ENCODE assay signal across 10 cellular contexts in genomic region chr15:90407871-90408317, GRCh38. TPM values are rescaled to one million over a fixed set of nuclear protein-coding genes. Genes with fewer than 3 reads are reported as not detected.
A peak's percentile ranks its signal among the peaks of the same experiment; 100 is the strongest.
DNase-seq lines count a peak whose midpoint lies in the region; ATAC-seq, FAIRE-seq and TF ChIP-seq lines count a peak whose summit lies in the region.
"Had no signal": no experiment of that assay in that cellular context is flagged by ENCODE, and none has a peak within 500 bp of the region (broad histone marks: within the 10 kb centered on the region; RNA-seq: fewer than 3 reads in every experiment).

No MANE protein-coding gene starts in this region.

- 84% methylated on average over 2 of the region's 2 CpGs for WGBS in A549 (ENCODE audit: missing lambda C conversion rate)
- WGBS in GM23248 (ENCODE audit: low coverage in 1 of 2, low lambda C conversion rate in 2 of 2, missing lambda C conversion rate in 2 of 2), 2 experiments = 47 to 54% methylated on average over 2 of the region's 2 CpGs
- WGBS in mesenchymal stem cell = 42% methylated on average over 2 of the region's 2 CpGs

- no peak overlapping the region for H2BK15ac ChIP-seq in mesenchymal stem cell (ENCODE audit: low read depth, poor library complexity, severe bottlenecking)

- POLR2A ChIA-PET in A549 (lab: Yijun Ruan, JAX) = interaction anchor here (2.0 kb wide), 1 partner anchor 20 kb away, joined by 6 read pairs; the partner anchor contains the start of gene IQGAP1

- H4K20me1 ChIP-seq in GM23248 (ENCODE audit: insufficient read depth) = no peaks in the 10 kb centered on the region; the same call in 1 of the 2 replicates

- peak; percentile 61 for FAIRE-seq in A549 (lab: Jason Lieb, UNC)

- H3K23ac ChIP-seq in mesenchymal stem cell (ENCODE audit: low read length in 2 of 2) = no peak overlapping the region

- TF ChIP-seq POLR2A in A549 (IDR thresholded peaks at IDR 0.05; ENCODE audit: low read length) = no peak

- no peak for ATAC-seq in A549
- ATAC-seq: HCT116 had no signal

- H4K8ac ChIP-seq in mesenchymal stem cell (ENCODE audit: low read length) = no peak overlapping the region

- H3K4me3 ChIP-seq in A549 (no peak overlapping the region), GM23248 (no peak overlapping the region), mesenchymal stem cell (ENCODE audit: insufficient read depth in 1 of 2, low read depth in 1 of 2, low read length in 2 of 2) (no peak overlapping the region)

- no peaks in the 10 kb centered on the region for H3K79me1 ChIP-seq in mesenchymal stem cell (replicated peaks; ENCODE audit: low read length, poor library complexity, severe bottlenecking)

- H3K14ac ChIP-seq in mesenchymal stem cell (ENCODE audit: low read length in 2 of 2) = no peak overlapping the region

- 0 out of 6 replicates have a peak overlapping the region, but pooled peaks of 1 of the 2 experiments have one; percentile 3 for H3K27ac ChIP-seq in A549
- H3K27ac ChIP-seq in GM23248 = peak overlapping the region; percentile 94
- H3K27ac ChIP-seq in mesenchymal stem cell (ENCODE audit: low read length, poor library complexity, severe bottlenecking) = peak overlapping the region; percentile 38

- H3K36me3 ChIP-seq in GM23248 (ENCODE audit: low read depth) (no peaks in the 10 kb centered on the region), mesenchymal stem cell (ENCODE audit: control insufficient read depth in 1 of 2, insufficient read depth in 2 of 2, low read depth in 1 of 2, low read length in 2 of 2) (peaks cover 3% of the 10 kb centered on the region in 2 experiments)

- DNase-seq in A549 (ENCODE audit: low read depth in 1 of 2, low spot score in 1 of 2) (no peak), GM23248 (peak; percentile 57), amniotic epithelial cell (ENCODE audit: low read depth) (peak; percentile 88), mesenchymal stem cell (peak; percentile 83), H4 (ENCODE audit: low spot score) (no peak), ACHN (no peak), DMS 273 treated with DMSO at 0.1 percent for 48 hours (lab: John Stamatoyannopoulos, UW) (no peak)
- DNase-seq in activated CD8-positive, alpha-beta memory T cell treated with anti-CD3 and anti-CD28 coated beads for 24 hours = no peak
- DNase-seq: DMS79 treated with DMSO at 0.1 percent for 48 hours had no signal

- peaks cover 63% of the 10 kb centered on the region for H3K4me1 ChIP-seq in A549
- peaks cover 68% of the 10 kb centered on the region for H3K4me1 ChIP-seq in GM23248 (ENCODE audit: insufficient read depth)
- peaks cover 13% of the 10 kb centered on the region for H3K4me1 ChIP-seq in mesenchymal stem cell (ENCODE audit: control insufficient read depth, insufficient read depth, low read depth, low read length)

- H3K27me3 ChIP-seq in GM23248 (replicated peaks; ENCODE audit: insufficient read depth) (no peaks in the 10 kb centered on the region), mesenchymal stem cell (ENCODE audit: control insufficient read depth in 1 of 2, insufficient read depth in 1 of 2, low read length in 2 of 2) (no peaks in the 10 kb centered on the region)

- H3K9ac ChIP-seq in GM23248 (peak overlapping the region; percentile 68), mesenchymal stem cell (ENCODE audit: low read length) (peak overlapping the region; percentile 55)

- CTCF ChIA-PET in A549 (lab: Yijun Ruan, JAX) = interaction anchor here (0.8 to 2.0 kb wide), 8 partner anchors 10 to 115 kb away, joined by 3 to 8 read pairs (median 4); no protein-coding TSS in a partner anchor

- TF ChIP-seq CTCF in A549 (IDR thresholded peaks at IDR 0.05) = no peak

- no peak overlapping the region for H2BK120ac ChIP-seq in mesenchymal stem cell (ENCODE audit: low read depth, low read length)

- in situ Hi-C loops in GM23248 (cut with MboI) (no loop called here), ACHN (cut with HindIII; ENCODE audit: low pct_ligation_motif_present, low pct_unique_long_range_greater_than_20kb, low sequenced_read_pairs) (no loop called here)

- no peak overlapping the region for H4K91ac ChIP-seq in mesenchymal stem cell (ENCODE audit: low read length)

- H3K79me2 ChIP-seq in GM23248 (ENCODE audit: insufficient read depth) = peaks cover 100% of the 10 kb centered on the region

- H2AFZ ChIP-seq in GM23248 (no peak overlapping the region), mesenchymal stem cell (ENCODE audit: low read depth, low read length) (no peak overlapping the region)

- H3K4me2 ChIP-seq in A549 (0 out of 3 replicates have a peak overlapping the region, but pooled peaks have one; percentile 1), GM23248 (ENCODE audit: unreplicated experiment) (peak overlapping the region; percentile 60), mesenchymal stem cell (ENCODE audit: low read length, poor library complexity, severe bottlenecking) (no peak overlapping the region)

- H2BK5ac ChIP-seq in mesenchymal stem cell (ENCODE audit: low read depth, low read length, poor library complexity, severe bottlenecking) = no peak overlapping the region

- TF ChIP-seq RAD21 in A549 (conservative IDR thresholded peaks at IDR 0.05 in 1 of 2, IDR thresholded peaks at IDR 0.05 in 1 of 2) = no peak

- no peak overlapping the region for H3K18ac ChIP-seq in mesenchymal stem cell (ENCODE audit: low read depth in 1 of 2, low read length in 2 of 2)

- TF ChIP-seq EP300 in A549 (IDR thresholded peaks at IDR 0.05) = no peak

- no peak overlapping the region for H2AK5ac ChIP-seq in mesenchymal stem cell (ENCODE audit: low read length, severe bottlenecking)

- H3K9me3 ChIP-seq in A549 (no peaks in the 10 kb centered on the region), GM23248 (ENCODE audit: low read depth) (no peaks in the 10 kb centered on the region), mesenchymal stem cell (ENCODE audit: control insufficient read depth, low read length) (no peaks in the 10 kb centered on the region)

- peaks cover 62% of the 10 kb centered on the region for H3F3A ChIP-seq in GM23248 (ENCODE audit: insufficient read depth)

- no peak overlapping the region for H2BK12ac ChIP-seq in mesenchymal stem cell (ENCODE audit: low read length in 2 of 2)

- H3K4ac ChIP-seq in mesenchymal stem cell (ENCODE audit: low read depth in 1 of 2, low read length in 2 of 2) = no peak overlapping the region

- H3K9me2 ChIP-seq in GM23248 (ENCODE audit: insufficient read depth) = no peaks in the 10 kb centered on the region

TF ChIP-seq in A549, 52 proteins besides CTCF, POLR2A, EP300 and RAD21 (continues in another document):
- no peak for TF ChIP-seq HOXA7 (CRISPR knock-in tag; IDR thresholded peaks at IDR 0.05)
- TF ChIP-seq, protein P1, sequence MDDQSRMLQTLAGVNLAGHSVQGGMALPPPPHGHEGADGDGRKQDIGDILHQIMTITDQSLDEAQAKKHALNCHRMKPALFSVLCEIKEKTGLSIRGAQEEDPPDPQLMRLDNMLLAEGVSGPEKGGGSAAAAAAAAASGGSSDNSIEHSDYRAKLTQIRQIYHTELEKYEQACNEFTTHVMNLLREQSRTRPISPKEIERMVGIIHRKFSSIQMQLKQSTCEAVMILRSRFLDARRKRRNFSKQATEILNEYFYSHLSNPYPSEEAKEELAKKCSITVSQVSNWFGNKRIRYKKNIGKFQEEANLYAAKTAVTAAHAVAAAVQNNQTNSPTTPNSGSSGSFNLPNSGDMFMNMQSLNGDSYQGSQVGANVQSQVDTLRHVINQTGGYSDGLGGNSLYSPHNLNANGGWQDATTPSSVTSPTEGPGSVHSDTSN (IDR thresholded peaks at IDR 0.05) = no peak

RNA-seq across cellular contexts. Expression of gene IQGAP1, which starts 19.9 kb away (rescaled TPM):
- polyA plus RNA-seq in A549 (2011; rRNA removed) (168 and 181 TPM in 2 replicates), A549 (2017; fragmentation: RNase III; extraction: RNeasy Plus Mini Kit Qiagen cat#74134 plus additional on column Dnase treatment) (100 to 108 TPM (median 103 TPM) in 3 replicates), GM23248 (2016; fragmentation: Nextera tagmentation; extraction: Ambion mirVana) (97.4 and 101 TPM in 2 replicates)
- 11.7 and 12.7 TPM in 2 replicates for polyA plus RNA-seq in A549 (2012; cell fraction: cytosol; rRNA removed)
- polyA plus RNA-seq in A549 (2012; cell fraction: nucleus; rRNA removed) = 96.3 and 155 TPM in 2 replicates
- polyA minus RNA-seq in A549 (2011; rRNA and poly(A)+ RNA removed) = 215 and 230 TPM in 2 replicates
- 165 and 185 TPM in 2 replicates for total RNA-seq in GM23248 (2014; rRNA removed; shearing (Covaris generic))
- 205 TPM for polyA plus RNA-seq in mesenchymal stem cell (2013, experiment 1 of 2)
- polyA plus RNA-seq in mesenchymal stem cell (2013, experiment 2 of 2) = 197 TPM
- total RNA-seq in H4 (2014; rRNA removed; shearing (Covaris generic)) = 39.7 and 53.3 TPM in 2 replicates

RNA-seq across cellular contexts. Expression of gene ZNF774, which starts 55.8 kb away (rescaled TPM):
- polyA plus RNA-seq in A549 (2011; rRNA removed) (1.2 and 1.4 TPM in 2 replicates), A549 (2017; fragmentation: RNase III; extraction: RNeasy Plus Mini Kit Qiagen cat#74134 plus additional on column Dnase treatment) (0.94 to 1.3 TPM (median 1.2 TPM) in 3 replicates), GM23248 (2016; fragmentation: Nextera tagmentation; extraction: Ambion mirVana) (0.66 and 1.6 TPM in 2 replicates)
- 0.41 and 0.43 TPM in 2 replicates for polyA plus RNA-seq in A549 (2012; cell fraction: cytosol; rRNA removed)
- polyA plus RNA-seq in A549 (2012; cell fraction: nucleus; rRNA removed) = 0.28 and 21.3 TPM in 2 replicates
- polyA minus RNA-seq in A549 (2011; rRNA and poly(A)+ RNA removed) = 0.87 and 1.4 TPM in 2 replicates
- total RNA-seq in GM23248 (2014; rRNA removed; shearing (Covaris generic)) = 0.22 and 0.51 TPM in 2 replicates
- 0.66 TPM for polyA plus RNA-seq in mesenchymal stem cell (2013, experiment 1 of 2)
- polyA plus RNA-seq in mesenchymal stem cell (2013, experiment 2 of 2) = 0.63 TPM
- total RNA-seq in H4 (2014; rRNA removed; shearing (Covaris generic)) = 0.23 and 0.48 TPM in 2 replicates

Comparison
In these comparisons a context has a peak if more than half of its experiments do, and no peak if none do; other contexts are left out.
1. DNase-seq: peak in GM23248 (single experiment), amniotic epithelial cell (single experiment) and mesenchymal stem cell (single experiment); none in A549 (0 of 2), H4 (single experiment), ACHN (single experiment), DMS 273 treated with DMSO at 0.1 percent for 48 hours (single experiment) and activated CD8-positive, alpha-beta memory T cell treated with anti-CD3 and anti-CD28 coated beads for 24 hours (single experiment).